Comparison of ENCODE assay signal across 1 cellular context in genomic region chr1:1567831-1568380, GRCh38.
TF ChIP-seq lines count a peak whose summit lies in the region.

No MANE protein-coding gene starts in this region.

TF ChIP-seq in GM23338, 12 proteins besides CTCF, POLR2A, EP300 and RAD21:
- TF ChIP-seq ZNF462 (CRISPR knock-in tag; IDR thresholded peaks at IDR 0.05) (no peak), JUNB (IDR thresholded peaks at IDR 0.05; ENCODE audit: unreplicated experiment) (no peak)
